Comparison of ENCODE assay signal across 16 cellular contexts in genomic region chr11:70002433-70002832, GRCh38.
A peak's percentile ranks its signal among the peaks of the same experiment; 100 is the strongest.
DNase-seq lines count a peak whose midpoint lies in the region; ATAC-seq lines count a peak whose summit lies in the region.
"Had no signal": no experiment of that assay in that cellular context is flagged by ENCODE, and none has a peak within 500 bp of the region (broad histone marks: within the 10 kb centered on the region; RNA-seq: fewer than 3 reads in every experiment).

No MANE protein-coding gene starts in this region.

- H3K27ac Mint-ChIP-seq in activated naive CD8-positive, alpha-beta T cell treated with anti-CD3 and anti-CD28 coated beads for 36 hours, result no peak overlapping the region
- no peak overlapping the region for H3K27ac Mint-ChIP-seq in stimulated activated naive CD8-positive, alpha-beta T cell treated with anti-CD3 and anti-CD28 coated beads, Interleukin-15, amount 100 ng/mL, for 72 hours
- H3K27ac Mint-ChIP-seq: B cell had no signal

- no peak overlapping the region for H3K4me3 Mint-ChIP-seq in activated naive CD8-positive, alpha-beta T cell treated with anti-CD3 and anti-CD28 coated beads for 36 hours
- H3K4me3 Mint-ChIP-seq in stimulated activated naive CD8-positive, alpha-beta T cell treated with anti-CD3 and anti-CD28 coated beads, Interleukin-15, amount 100 ng/mL, for 72 hours, result no peak overlapping the region
- H3K4me3 Mint-ChIP-seq: B cell had no signal

- peaks cover 18% of the 10 kb centered on the region for H3K27me3 Mint-ChIP-seq in activated naive CD8-positive, alpha-beta T cell treated with anti-CD3 and anti-CD28 coated beads for 36 hours
- peaks cover 58% of the 10 kb centered on the region for H3K27me3 Mint-ChIP-seq in stimulated activated naive CD8-positive, alpha-beta T cell treated with anti-CD3 and anti-CD28 coated beads, Interleukin-15, amount 100 ng/mL, for 72 hours

- H3K36me3 Mint-ChIP-seq in activated naive CD8-positive, alpha-beta T cell treated with anti-CD3 and anti-CD28 coated beads for 36 hours, result no peaks in the 10 kb centered on the region

- H3K4me1 Mint-ChIP-seq in activated naive CD8-positive, alpha-beta T cell treated with anti-CD3 and anti-CD28 coated beads for 36 hours, result peaks cover 4% of the 10 kb centered on the region
- H3K4me1 Mint-ChIP-seq in stimulated activated naive CD8-positive, alpha-beta T cell treated with anti-CD3 and anti-CD28 coated beads, Interleukin-15, amount 100 ng/mL, for 72 hours, result no peaks in the 10 kb centered on the region
- H3K4me1 Mint-ChIP-seq: B cell had no signal

- ATAC-seq in stimulated activated naive CD8-positive, alpha-beta T cell treated with anti-CD3 and anti-CD28 coated beads, Interleukin-15, amount 100 ng/mL, for 72 hours, result peak; percentile 95
- ATAC-seq: SK-N-SH treated with all-trans-retinoic acid at 6 μM for 48 hours had no signal

- H3K9me3 Mint-ChIP-seq in activated naive CD8-positive, alpha-beta T cell treated with anti-CD3 and anti-CD28 coated beads for 36 hours, result no peaks in the 10 kb centered on the region
- no peaks in the 10 kb centered on the region for H3K9me3 Mint-ChIP-seq in stimulated activated naive CD8-positive, alpha-beta T cell treated with anti-CD3 and anti-CD28 coated beads, Interleukin-15, amount 100 ng/mL, for 72 hours

- peak in 2 of 3 donors; percentile 24 to 35 for DNase-seq in stimulated activated CD4-positive, alpha-beta T cell treated with anti-CD3 and anti-CD28 coated beads, Interleukin-12 subunit alpha, Interleukin-12 subunit beta, amount 100 ng/mL, for 48 hours (ENCODE audit: low read depth in 2 of 3, low spot score in 1 of 3)
- DNase-seq in stimulated activated CD4-positive, alpha-beta T cell treated with anti-CD3 and anti-CD28 coated beads, Interleukin-4, amount 100 ng/mL, for 1 hour, result no peak
- peak; percentile 28 for DNase-seq in NCI-H460 (ENCODE audit: extremely low read depth, low read depth)
- peak; percentile 12 for DNase-seq in activated naive CD8-positive, alpha-beta T cell treated with anti-CD3 and anti-CD28 coated beads for 36 hours
- DNase-seq in stimulated activated naive CD8-positive, alpha-beta T cell treated with anti-CD3 and anti-CD28 coated beads, Interleukin-15, amount 100 ng/mL, for 72 hours, result peak in 1 of 2 donors; percentile 34
- no peak for DNase-seq in HUDEP-2 (lab: John Stamatoyannopoulos, UW; ENCODE audit: unreplicated experiment in 76 of 76)
- no peak for DNase-seq in AG08396 (ENCODE audit: low spot score)
- no peak for DNase-seq in superior temporal gyrus (ENCODE audit: extremely low spot score)
- DNase-seq: DMS53, glutamatergic neuron, islet precursor cell, NCI-H1092 treated with DMSO at 0.1 percent for 48 hours, ovary, trophoblast cell had no signal

Comparison
In these comparisons a context has a peak if more than half of its experiments do, and no peak if none do; other contexts are left out.
1. DNase-seq: peak in stimulated activated CD4-positive, alpha-beta T cell treated with anti-CD3 and anti-CD28 coated beads, Interleukin-12 subunit alpha, Interleukin-12 subunit beta, amount 100 ng/mL, for 48 hours (2 of 3), NCI-H460 (single experiment) and activated naive CD8-positive, alpha-beta T cell treated with anti-CD3 and anti-CD28 coated beads for 36 hours (single experiment); none in stimulated activated CD4-positive, alpha-beta T cell treated with anti-CD3 and anti-CD28 coated beads, Interleukin-4, amount 100 ng/mL, for 1 hour (single experiment), HUDEP-2 (0 of 76), AG08396 (single experiment) and superior temporal gyrus (single experiment).